In the genomic region with DNA sequence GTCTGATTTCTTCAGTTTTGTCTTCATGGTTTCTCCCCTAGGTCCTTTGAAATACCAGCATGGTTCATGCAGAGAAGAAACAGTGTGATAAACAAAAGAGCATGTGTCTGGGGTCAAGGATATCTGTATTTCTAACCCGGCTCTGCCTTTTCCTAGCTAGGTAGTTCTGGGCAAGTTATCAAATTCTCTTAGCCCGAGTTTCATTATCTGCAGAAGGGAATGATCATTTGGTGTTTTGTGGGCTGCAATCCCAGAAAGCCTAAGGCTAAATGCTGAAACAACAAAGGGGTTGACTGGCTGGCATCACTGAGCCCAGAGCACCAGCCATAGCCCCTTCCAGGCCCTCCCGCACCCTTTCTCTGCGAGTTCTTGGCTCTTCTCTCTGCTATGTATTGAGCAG, we compare ENCODE assay signal across 27 cellular contexts. TPM values are rescaled to one million over a fixed set of nuclear protein-coding genes. Genes with fewer than 3 reads are reported as not detected.
"Had no signal": no experiment of that assay in that cellular context is flagged by ENCODE, and none has a peak within 500 bp of the region (broad histone marks: within the 10 kb centered on the region; RNA-seq: fewer than 3 reads in every experiment).

No MANE protein-coding gene starts in this region.

- DNase-seq: cortex of kidney; dorsolateral prefrontal cortex; effector memory CD4-positive, alpha-beta T cell; heart left ventricle; hippocampal formation; kidney glomerular epithelial cell; lower lobe of right lung; mesenchymal stem cell; midbrain; occipital lobe; posterior cingulate gyrus; spleen; stimulated activated CD4-positive, alpha-beta T cell treated with anti-CD3 and anti-CD28 coated beads, Interleukin-15, amount 100 ng/mL, for 24 hours; stimulated activated CD4-positive, alpha-beta T cell treated with anti-CD3 and anti-CD28 coated beads, Interleukin-1b, Interleukin-23, amount 100 ng/mL, for 48 hours; stimulated activated CD4-positive, alpha-beta T cell treated with anti-CD3 and anti-CD28 coated beads, Interleukin-4, amount 100 ng/mL, for 24 hours; stimulated activated naive B cell treated with anti-CD40 and anti-IgM and Interleukin-4, amounts not matched to agents 10 μg/mL and 1 μg/mL and 100 μg/mL, for 72 hours; stomach; thyroid gland had no signal

- ATAC-seq: esophagus mucosa; heart left ventricle; lower lobe of right lung; sciatic nerve; stimulated activated naive B cell treated with anti-CD40 and anti-IgM and Interleukin-4, amounts not matched to agents 10 μg/mL and 1 μg/mL and 100 μg/mL, for 72 hours had no signal

- H3K9me3 Mint-ChIP-seq: nephron; stimulated activated naive B cell treated with anti-CD40 and anti-IgM and Interleukin-4, amounts not matched to agents 10 μg/mL and 1 μg/mL and 100 μg/mL, for 72 hours; type B pancreatic cell had no signal

- H3K4me3 ChIP-seq: dorsolateral prefrontal cortex, heart left ventricle, lower lobe of right lung, spleen, stomach, thyroid gland had no signal

- H3K27ac ChIP-seq: lower lobe of right lung, spleen, stomach, thyroid gland had no signal

- H3K4me1 ChIP-seq: stomach had no signal

- H3K9me3 ChIP-seq: heart left ventricle, lower lobe of right lung, spleen, stomach, thyroid gland had no signal

- H3K36me3 ChIP-seq: heart left ventricle, lower lobe of right lung, spleen, stomach, thyroid gland had no signal

- H3K36me3 Mint-ChIP-seq: stimulated activated naive B cell treated with anti-CD40 and anti-IgM and Interleukin-4, amounts not matched to agents 10 μg/mL and 1 μg/mL and 100 μg/mL, for 72 hours; type B pancreatic cell had no signal

- H3K27me3 ChIP-seq: heart left ventricle, thyroid gland had no signal

- H3K27ac Mint-ChIP-seq: stimulated activated naive B cell treated with anti-CD40 and anti-IgM and Interleukin-4, amounts not matched to agents 10 μg/mL and 1 μg/mL and 100 μg/mL, for 72 hours; type B pancreatic cell had no signal

- H3K4me3 Mint-ChIP-seq: nephron; stimulated activated naive B cell treated with anti-CD40 and anti-IgM and Interleukin-4, amounts not matched to agents 10 μg/mL and 1 μg/mL and 100 μg/mL, for 72 hours; type B pancreatic cell had no signal

RNA-seq across cellular contexts. Expression of gene DAPL1, which starts 51.7 kb away (rescaled TPM):
- total RNA-seq: fibroblast of lung, frontal cortex, glomerular endothelial cell, heart left ventricle, lower lobe of right lung, occipital lobe, pulmonary artery endothelial cell, sciatic nerve, skeletal muscle tissue, stomach had no signal
- polyA plus RNA-seq: fibroblast of lung had no signal
